In genomic region chr1:81809808-81810207, GRCh38 we compare ENCODE assay signal across 20 cellular contexts. TPM values are rescaled to one million over a fixed set of nuclear protein-coding genes. Genes with fewer than 3 reads are reported as not detected.
DNase-seq lines count a peak whose midpoint lies in the region; ATAC-seq and TF ChIP-seq lines count a peak whose summit lies in the region.
"Had no signal": no experiment of that assay in that cellular context is flagged by ENCODE, and none has a peak within 500 bp of the region (broad histone marks: within the 10 kb centered on the region; RNA-seq: fewer than 3 reads in every experiment).

No MANE protein-coding gene starts in this region.

- POLR2A ChIA-PET in HEK293 (lab: Yijun Ruan, JAX), result no interaction called here

- no peak overlapping the region for H3K4me3 Mint-ChIP-seq in progenitor cell of endocrine pancreas (ENCODE audit: low read depth)
- H3K4me3 Mint-ChIP-seq: CD4-positive, CD25-positive, alpha-beta regulatory T cell had no signal

- CTCF ChIA-PET in HEK293 (lab: Yijun Ruan, JAX), result no interaction called here

- no peaks in the 10 kb centered on the region for H3K36me3 Mint-ChIP-seq in progenitor cell of endocrine pancreas (ENCODE audit: insufficient read depth)
- H3K36me3 Mint-ChIP-seq in activated naive CD4-positive, alpha-beta T cell treated with anti-CD3 and anti-CD28 coated beads, Interleukin-2, amount 50 U/mL, for 72 hours, result no peaks in the 10 kb centered on the region
- H3K36me3 Mint-ChIP-seq: CD4-positive, CD25-positive, alpha-beta regulatory T cell had no signal

- intact Hi-C loops in ascending aorta (cut with DNase I), result loop anchor here (10.0 kb wide), 2 partner anchors 585 to 755 kb away; no protein-coding TSS in a partner anchor

- H3K9me3 Mint-ChIP-seq in progenitor cell of endocrine pancreas (ENCODE audit: low read depth), result no peaks in the 10 kb centered on the region
- no peaks in the 10 kb centered on the region for H3K9me3 Mint-ChIP-seq in activated naive CD4-positive, alpha-beta T cell treated with anti-CD3 and anti-CD28 coated beads, Interleukin-2, amount 50 U/mL, for 72 hours

- peak overlapping the region; percentile 73 for H3K27ac Mint-ChIP-seq in progenitor cell of endocrine pancreas
- H3K27ac Mint-ChIP-seq in activated naive CD4-positive, alpha-beta T cell treated with anti-CD3 and anti-CD28 coated beads, Interleukin-2, amount 50 U/mL, for 72 hours, result no peak overlapping the region
- H3K27ac Mint-ChIP-seq: CD4-positive, CD25-positive, alpha-beta regulatory T cell had no signal

- H3K27ac ChIP-seq in HEK293 (ENCODE audit: extremely low read depth, low read depth, low read length), result no peak overlapping the region
- H3K27ac ChIP-seq in ascending aorta, result peak overlapping the region; percentile 33 to 58

- no peaks in the 10 kb centered on the region for H3K27me3 ChIP-seq in ascending aorta
- H3K27me3 ChIP-seq: BE2C had no signal

- no peaks in the 10 kb centered on the region for H3K27me3 Mint-ChIP-seq in progenitor cell of endocrine pancreas
- H3K27me3 Mint-ChIP-seq: CD4-positive, CD25-positive, alpha-beta regulatory T cell had no signal

- H3K4me3 ChIP-seq in HEK293 (ENCODE audit: low read depth, low read length) (no peak overlapping the region), ascending aorta (no peak overlapping the region)

- H3K4me1 Mint-ChIP-seq in progenitor cell of endocrine pancreas (ENCODE audit: low read depth), result peaks cover 51% of the 10 kb centered on the region
- H3K4me1 Mint-ChIP-seq: CD4-positive, CD25-positive, alpha-beta regulatory T cell had no signal

- no peaks in the 10 kb centered on the region for H3K9me3 ChIP-seq in HEK293 (ENCODE audit: control insufficient read depth, insufficient read depth, low read depth, low read length)
- H3K9me3 ChIP-seq in ascending aorta, result no peaks in the 10 kb centered on the region
- H3K9me3 ChIP-seq: BE2C had no signal

- no peak for ATAC-seq in HG02610 (IDR thresholded peaks at IDR 0.05; ENCODE audit: unreplicated experiment)
- ATAC-seq in activated naive CD4-positive, alpha-beta T cell treated with anti-CD3 and anti-CD28 coated beads, Interleukin-2, amount 50 U/mL, for 72 hours, result no peak

- H3K36me3 ChIP-seq in HEK293 (ENCODE audit: control insufficient read depth in 2 of 2, insufficient read depth in 1 of 2, low read length in 2 of 2) (no peaks in the 10 kb centered on the region), ascending aorta (no peaks in the 10 kb centered on the region)
- H3K36me3 ChIP-seq: BE2C had no signal

- peak; percentile 27 for DNase-seq in NCI-H748 (lab: John Stamatoyannopoulos, UW; ENCODE audit: unreplicated experiment)
- no peak for DNase-seq in NCI-H748 treated with DMSO at 0.1 percent for 48 hours (lab: John Stamatoyannopoulos, UW)
- DNase-seq in ascending aorta (ENCODE audit: low spot score in 2 of 2), result no peak
- no peak for DNase-seq in progenitor cell of endocrine pancreas (ENCODE audit: low spot score, unreplicated experiment)
- DNase-seq in NCI-H526 treated with DMSO at 0.1 percent for 48 hours (lab: John Stamatoyannopoulos, UW), result no peak
- no peak for DNase-seq in activated naive CD4-positive, alpha-beta T cell treated with anti-CD3 and anti-CD28 coated beads, Interleukin-2, amount 50 U/mL, for 72 hours (ENCODE audit: low spot score in 2 of 2)
- DNase-seq: BE2C; CD4-positive, CD25-positive, alpha-beta regulatory T cell; COR-L47; GDM1; KG1; NCI-H1436 treated with DMSO at 0.1 percent for 48 hours; NCI-H2029; NCI-H524; RPMI8226; SHP77 treated with DMSO at 0.1 percent for 48 hours; T-helper 1 cell had no signal

- no peak for TF ChIP-seq CTCF in HEK293 (tag by site-specific recombination; IDR thresholded peaks at IDR 0.05)
- TF ChIP-seq CTCF in ascending aorta (IDR thresholded peaks at IDR 0.05), result no peak
- TF ChIP-seq CTCF in progenitor cell of endocrine pancreas (IDR thresholded peaks at IDR 0.05; ENCODE audit: unreplicated experiment), result no peak

- H3K4me1 ChIP-seq in HEK293 (ENCODE audit: control insufficient read depth, insufficient read depth, low read length), result peaks cover 46% of the 10 kb centered on the region
- H3K4me1 ChIP-seq in ascending aorta, result peaks cover 0 to 22% of the 10 kb centered on the region in 2 donors
- H3K4me1 ChIP-seq: BE2C had no signal

TF ChIP-seq in HEK293, 187 proteins besides CTCF, POLR2A, EP300 and RAD21:
- TF ChIP-seq PRDM1 (tag by site-specific recombination; IDR thresholded peaks at IDR 0.05) (0 out of 2 replicates have a peak, but pooled peaks have one; percentile 8), OSR2 (tag by site-specific recombination; IDR thresholded peaks at IDR 0.05) (peak; percentile 16; the same call in 1 of the 2 replicates), WT1 (tag by site-specific recombination; IDR thresholded peaks at IDR 0.05) (no peak), ZNF223 (tag by site-specific recombination; IDR thresholded peaks at IDR 0.05) (no peak), SP7 (tag by site-specific recombination; IDR thresholded peaks at IDR 0.05) (peak; percentile 60), ZNF843 (tag by site-specific recombination; IDR thresholded peaks at IDR 0.05) (peak; percentile 52; the same call in 1 of the 2 replicates), ZSCAN16 (tag by site-specific recombination; IDR thresholded peaks at IDR 0.05) (no peak), REPIN1 (tag by site-specific recombination; IDR thresholded peaks at IDR 0.05; ENCODE audit: low read depth) (no peak), FEZF1 (tag by site-specific recombination; IDR thresholded peaks at IDR 0.05) (peak; percentile 85), PRDM6 (tag by site-specific recombination; IDR thresholded peaks at IDR 0.05) (peak; percentile 74)
TF ChIP-seq in HEK293: peak in this region for 6.

RNA-seq across cellular contexts. Expression of gene ADGRL2, which starts 9.1 kb away (rescaled TPM):
- 48.9 TPM for total RNA-seq in ascending aorta
- 70.8 and 75.1 TPM in 2 replicates for total RNA-seq in progenitor cell of endocrine pancreas
- not detected for total RNA-seq in activated naive CD4-positive, alpha-beta T cell treated with anti-CD3 and anti-CD28 coated beads, Interleukin-2, amount 50 U/mL, for 72 hours
- total RNA-seq: CD4-positive, CD25-positive, alpha-beta regulatory T cell; HT-29 had no signal

Comparison
In these comparisons a context has a peak if more than half of its experiments do, and no peak if none do; other contexts are left out.
1. RNA of gene ADGRL2, which starts 9.1 kb away (total RNA-seq): 70.8 to 75.1 TPM in progenitor cell of endocrine pancreas and 48.9 TPM in ascending aorta (single experiment); not detected in activated naive CD4-positive, alpha-beta T cell treated with anti-CD3 and anti-CD28 coated beads, Interleukin-2, amount 50 U/mL, for 72 hours; every median in the first group is over 10 times any median in the second.